ENCODE assay signal across 1 cellular context in genomic region chr11:121561716-121562115, GRCh38.
TF ChIP-seq lines count a peak whose summit lies in the region.

No MANE protein-coding gene starts in this region.

TF ChIP-seq in WTC11, 78 proteins besides CTCF, POLR2A, EP300 and RAD21 (continued from another document):
- no peak for TF ChIP-seq PREB (CRISPR knock-in tag; IDR thresholded peaks at IDR 0.05; ENCODE audit: borderline replicate concordance)
- no peak for TF ChIP-seq RELA (CRISPR knock-in tag; IDR thresholded peaks at IDR 0.05; ENCODE audit: borderline replicate concordance)
- no peak for TF ChIP-seq CDX4 (CRISPR knock-in tag; IDR thresholded peaks at IDR 0.05; ENCODE audit: borderline replicate concordance)
- no peak for TF ChIP-seq GRHL2 (CRISPR knock-in tag; IDR thresholded peaks at IDR 0.05; ENCODE audit: insufficient replicate concordance, severe bottlenecking)
TF ChIP-seq in WTC11: peak in this region for 0.
